Comparison of ENCODE assay signal across 28 cellular contexts in the genomic region with DNA sequence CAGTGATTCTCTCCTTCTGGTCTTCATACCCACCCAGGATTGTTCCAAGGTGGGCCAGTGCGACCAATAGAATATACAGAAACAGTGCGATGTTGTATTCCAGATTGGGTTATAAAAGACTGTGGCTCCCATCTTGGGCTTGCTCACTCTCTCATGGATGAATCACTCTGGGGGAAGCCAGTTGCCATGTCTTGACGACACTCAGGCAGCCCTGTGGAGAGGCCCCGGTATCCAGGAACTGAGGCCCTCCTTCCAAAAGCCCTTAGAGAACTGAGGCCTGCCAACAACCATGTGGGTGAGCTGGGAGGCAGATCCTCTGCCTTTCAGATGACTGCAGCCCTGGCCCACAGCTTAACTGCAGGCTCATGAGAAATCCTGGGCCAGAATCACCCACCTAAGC. TPM values are rescaled to one million over a fixed set of nuclear protein-coding genes. Genes with fewer than 3 reads are reported as not detected.
DNase-seq lines count a peak whose midpoint lies in the region; ATAC-seq and TF ChIP-seq lines count a peak whose summit lies in the region.
"Had no signal": no experiment of that assay in that cellular context is flagged by ENCODE, and none has a peak within 500 bp of the region (broad histone marks: within the 10 kb centered on the region; RNA-seq: fewer than 3 reads in every experiment).

No MANE protein-coding gene starts in this region.

- H4K8ac ChIP-seq in neuronal stem cell (ENCODE audit: low read depth, low read length): peak overlapping the region; percentile 1

- no peak overlapping the region for H3K27ac ChIP-seq in GM23248
- peak overlapping the region; percentile 74 for H3K27ac ChIP-seq in PC-3 (ENCODE audit: low read length)
- H3K27ac ChIP-seq in neuronal stem cell (replicated peaks; ENCODE audit: low read length): no peak overlapping the region
- H3K27ac ChIP-seq: BLaER1 treated with 17β-estradiol and CSF1 and Interleukin-3, amounts not matched to agents 10 nM and 100 nM; right lobe of liver; WERI-Rb-1 had no signal

- H2BK12ac ChIP-seq in neuronal stem cell (ENCODE audit: low read length): no peak overlapping the region

- H2BK120ac ChIP-seq in neuronal stem cell (ENCODE audit: low read depth, low read length): no peak overlapping the region

- H3K27ac Mint-ChIP-seq in activated CD4-positive, alpha-beta T cell treated with anti-CD3 and anti-CD28 coated beads, Interleukin-2, amount 10 ng/mL, durations not matched to agents 24 days and 14 days: no peak overlapping the region
- H3K27ac Mint-ChIP-seq: activated CD4-positive, alpha-beta T cell treated with anti-CD3 and anti-CD28 coated beads, Interleukin-2, amount 10 ng/mL, durations not matched to agents 7 days and 5 days; stimulated activated memory B cell treated with anti-CD40 and anti-IgM and Interleukin-4, amounts not matched to agents 10 μg/mL and 1 μg/mL and 100 μg/mL, for 72 hours had no signal

- H3K4me2 ChIP-seq in GM23248 (ENCODE audit: unreplicated experiment) (no peak overlapping the region), PC-3 (ENCODE audit: low read length) (no peak overlapping the region), neuronal stem cell (ENCODE audit: insufficient read depth, low read length, poor library complexity, severe bottlenecking) (no peak overlapping the region)
- H3K4me2 ChIP-seq: BLaER1 treated with 17β-estradiol and CSF1 and Interleukin-3, amounts not matched to agents 10 nM and 100 nM had no signal

- H3K4ac ChIP-seq in neuronal stem cell (ENCODE audit: low read length): no peak overlapping the region

- no peaks in the 10 kb centered on the region for H4K20me1 ChIP-seq in GM23248 (ENCODE audit: insufficient read depth)
- no peaks in the 10 kb centered on the region for H4K20me1 ChIP-seq in PC-3 (ENCODE audit: low read length)
- H4K20me1 ChIP-seq: BLaER1 treated with 17β-estradiol and CSF1 and Interleukin-3, amounts not matched to agents 10 nM and 100 nM had no signal

- H3K79me2 ChIP-seq in GM23248 (ENCODE audit: insufficient read depth) (no peaks in the 10 kb centered on the region), PC-3 (ENCODE audit: low read length) (no peaks in the 10 kb centered on the region)

- H3F3A ChIP-seq in GM23248 (ENCODE audit: insufficient read depth) (no peaks in the 10 kb centered on the region), PC-3 (ENCODE audit: low read length, unreplicated experiment) (no peaks in the 10 kb centered on the region)

- H2BK5ac ChIP-seq in neuronal stem cell (ENCODE audit: low read length): no peak overlapping the region

- TF ChIP-seq CTCF in PC-3 (conservative IDR thresholded peaks at IDR 0.05; ENCODE audit: low read depth, low read length) (no peak), epithelial cell of esophagus (IDR thresholded peaks at IDR 0.05; ENCODE audit: insufficient read depth, low read depth, low read length, missing control alignments) (no peak)

- H3K4me3 ChIP-seq in GM23248 (no peak overlapping the region), PC-3 (ENCODE audit: low read length) (no peak overlapping the region), epithelial cell of esophagus (ENCODE audit: low read length) (no peak overlapping the region), neuronal stem cell (ENCODE audit: low read length in 2 of 2) (no peak overlapping the region)
- H3K4me3 ChIP-seq: BLaER1 treated with 17β-estradiol and CSF1 and Interleukin-3, amounts not matched to agents 10 nM and 100 nM; right lobe of liver had no signal

- H3K9me2 ChIP-seq in GM23248 (ENCODE audit: insufficient read depth) (no peaks in the 10 kb centered on the region), PC-3 (replicated peaks; ENCODE audit: low read length) (no peaks in the 10 kb centered on the region)

- no peak overlapping the region for H3K4me3 Mint-ChIP-seq in activated CD4-positive, alpha-beta T cell treated with anti-CD3 and anti-CD28 coated beads, Interleukin-2, amount 10 ng/mL, durations not matched to agents 24 days and 14 days
- H3K4me3 Mint-ChIP-seq: activated CD4-positive, alpha-beta T cell treated with anti-CD3 and anti-CD28 coated beads, Interleukin-2, amount 10 ng/mL, durations not matched to agents 7 days and 5 days; neural crest cell; stimulated activated memory B cell treated with anti-CD40 and anti-IgM and Interleukin-4, amounts not matched to agents 10 μg/mL and 1 μg/mL and 100 μg/mL, for 72 hours had no signal

- H3K79me1 ChIP-seq in neuronal stem cell (ENCODE audit: low read depth, low read length): no peaks in the 10 kb centered on the region

- no peaks in the 10 kb centered on the region for H3K4me1 ChIP-seq in GM23248 (ENCODE audit: insufficient read depth)
- peaks cover 19% of the 10 kb centered on the region for H3K4me1 ChIP-seq in PC-3 (ENCODE audit: insufficient read depth, low read length)
- peaks cover 0 to 2% of the 10 kb centered on the region in 2 donors for H3K4me1 ChIP-seq in neuronal stem cell (ENCODE audit: control insufficient read depth in 2 of 2, insufficient read depth in 1 of 2, low read depth in 1 of 2, low read length in 2 of 2)
- H3K4me1 ChIP-seq: BLaER1 treated with 17β-estradiol and CSF1 and Interleukin-3, amounts not matched to agents 10 nM and 100 nM; right lobe of liver had no signal

- H3K9ac ChIP-seq in GM23248 (no peak overlapping the region), PC-3 (ENCODE audit: low read length) (0 out of 2 replicates have a peak overlapping the region, but pooled peaks have one; percentile 4), neuronal stem cell (ENCODE audit: low read depth, low read length, poor library complexity) (no peak overlapping the region)
- H3K9ac ChIP-seq: BLaER1 treated with 17β-estradiol and CSF1 and Interleukin-3, amounts not matched to agents 10 nM and 100 nM had no signal

- H2AFZ ChIP-seq in GM23248: no peak overlapping the region
- peak overlapping the region; percentile 2; the same call in 1 of the 2 replicates for H2AFZ ChIP-seq in PC-3 (ENCODE audit: low read length)
- no peak overlapping the region for H2AFZ ChIP-seq in neuronal stem cell (ENCODE audit: low read length)

- no TSS peak for BruUV-seq in PC-3 (replicated peaks; lab: Mats Ljungman, UMichigan)

- no peak overlapping the region for H2AK5ac ChIP-seq in neuronal stem cell (ENCODE audit: low read depth, low read length)

- 40 to 42% methylated on average over 4 of the region's 4 CpGs for WGBS in GM23248 (ENCODE audit: low coverage in 1 of 2, low lambda C conversion rate in 2 of 2, missing lambda C conversion rate in 2 of 2), 2 experiments
- no CpG with 5 or more reads among the region's 4 CpGs for WGBS in neuronal stem cell (ENCODE audit: extremely low coverage in 2 of 2, insufficient read length in 2 of 2, insufficient replicate concordance in 1 of 2), 2 donors

- H3K18ac ChIP-seq in neuronal stem cell (ENCODE audit: low read length): no peak overlapping the region

- no peaks in the 10 kb centered on the region for H3K27me3 Mint-ChIP-seq in activated CD4-positive, alpha-beta T cell treated with anti-CD3 and anti-CD28 coated beads, Interleukin-2, amount 10 ng/mL, durations not matched to agents 24 days and 14 days
- H3K27me3 Mint-ChIP-seq: activated CD4-positive, alpha-beta T cell treated with anti-CD3 and anti-CD28 coated beads, Interleukin-2, amount 10 ng/mL, durations not matched to agents 7 days and 5 days; stimulated activated memory B cell treated with anti-CD40 and anti-IgM and Interleukin-4, amounts not matched to agents 10 μg/mL and 1 μg/mL and 100 μg/mL, for 72 hours had no signal

- POLR2A ChIA-PET in PC-3 (lab: Charles Lee; ENCODE audit: unreplicated experiment): no interaction called here

- H3K14ac ChIP-seq in neuronal stem cell (ENCODE audit: low read length): no peak overlapping the region

- no peak overlapping the region for H2BK15ac ChIP-seq in neuronal stem cell (ENCODE audit: low read length)

- no peak overlapping the region for H4K91ac ChIP-seq in neuronal stem cell (ENCODE audit: low read depth, low read length, poor library complexity)

- H3K9me3 ChIP-seq in GM23248 (ENCODE audit: low read depth) (no peaks in the 10 kb centered on the region), PC-3 (ENCODE audit: low read length) (no peaks in the 10 kb centered on the region), neuronal stem cell (replicated peaks in 1 of 2; ENCODE audit: control insufficient read depth in 2 of 2, insufficient read depth in 1 of 2, low read depth in 1 of 2, low read length in 2 of 2) (no peaks in the 10 kb centered on the region)
- H3K9me3 ChIP-seq: right lobe of liver had no signal

- CTCF ChIA-PET in PC-3 (lab: Charles Lee): no interaction called here

- in situ Hi-C loops in GM23248 (cut with MboI): no loop called here

- H3K27me3 ChIP-seq in GM23248 (replicated peaks; ENCODE audit: insufficient read depth) (peaks cover 1% of the 10 kb centered on the region; the same call in 1 of the 2 replicates), PC-3 (ENCODE audit: low read length) (no peaks in the 10 kb centered on the region), neuronal stem cell (ENCODE audit: control insufficient read depth in 3 of 3, insufficient read depth in 3 of 3, low read depth in 1 of 3, low read length in 3 of 3) (no peaks in the 10 kb centered on the region)
- H3K27me3 ChIP-seq: BLaER1 treated with 17β-estradiol and CSF1 and Interleukin-3, amounts not matched to agents 10 nM and 100 nM; right lobe of liver had no signal

- ATAC-seq in PC-3: peak; percentile 73
- ATAC-seq: left cardiac atrium; right lobe of liver; Right ventricle myocardium inferior; stimulated activated memory B cell treated with anti-CD40 and anti-IgM and Interleukin-4, amounts not matched to agents 10 μg/mL and 1 μg/mL and 100 μg/mL, for 72 hours had no signal

- H3K4me1 Mint-ChIP-seq in activated CD4-positive, alpha-beta T cell treated with anti-CD3 and anti-CD28 coated beads, Interleukin-2, amount 10 ng/mL, durations not matched to agents 24 days and 14 days: no peaks in the 10 kb centered on the region
- H3K4me1 Mint-ChIP-seq: activated CD4-positive, alpha-beta T cell treated with anti-CD3 and anti-CD28 coated beads, Interleukin-2, amount 10 ng/mL, durations not matched to agents 7 days and 5 days; stimulated activated memory B cell treated with anti-CD40 and anti-IgM and Interleukin-4, amounts not matched to agents 10 μg/mL and 1 μg/mL and 100 μg/mL, for 72 hours had no signal

- H3K23ac ChIP-seq in neuronal stem cell (ENCODE audit: low read depth, low read length, poor library complexity): no peak overlapping the region

- intact Hi-C loops in PC-3 (cut with micrococcal nuclease): no loop called here
- intact Hi-C loops in activated CD4-positive, alpha-beta T cell treated with anti-CD3 and anti-CD28 coated beads, Interleukin-2, amount 10 ng/mL, durations not matched to agents 24 days and 14 days (cut with micrococcal nuclease): no loop called here

- no peaks in the 10 kb centered on the region for H3K9me3 Mint-ChIP-seq in activated CD4-positive, alpha-beta T cell treated with anti-CD3 and anti-CD28 coated beads, Interleukin-2, amount 10 ng/mL, durations not matched to agents 24 days and 14 days
- H3K9me3 Mint-ChIP-seq: activated CD4-positive, alpha-beta T cell treated with anti-CD3 and anti-CD28 coated beads, Interleukin-2, amount 10 ng/mL, durations not matched to agents 7 days and 5 days; neural crest cell had no signal

- DNase-seq in GM23248 (peak; percentile 13), PC-3 (peak; percentile 19), epithelial cell of esophagus (ENCODE audit: low read depth) (peak; percentile 16), neuronal stem cell (ENCODE audit: low spot score) (no peak), NCI-H187 treated with DMSO at 0.1 percent for 48 hours (lab: John Stamatoyannopoulos, UW) (no peak), NCI-H345 (lab: John Stamatoyannopoulos, UW) (no peak), NCI-H526 (lab: John Stamatoyannopoulos, UW) (no peak)
- no peak for DNase-seq in activated CD4-positive, alpha-beta T cell treated with anti-CD3 and anti-CD28 coated beads, Interleukin-2, amount 10 ng/mL, durations not matched to agents 24 days and 14 days
- DNase-seq: activated CD4-positive, alpha-beta T cell treated with anti-CD3 and anti-CD28 coated beads, Interleukin-2, amount 10 ng/mL, durations not matched to agents 7 days and 5 days; activated naive CD4-positive, alpha-beta T cell; activated T-cell treated with anti-CD3 and anti-CD28 coated beads, Interleukin-2, amount 50 U/mL, for 48 hours; amniotic stem cell; effector CD4-positive, alpha-beta T cell; head of caudate nucleus; IMR-90; left cardiac atrium; mammary epithelial cell; MM.1S; NCI-H2081; NCI-H2227 treated with DMSO at 0.1 percent for 48 hours; NCI-H774; right lobe of liver; stimulated activated CD4-positive, alpha-beta T cell treated with anti-CD3 and anti-CD28 coated beads, Interleukin-4, amount 100 ng/mL, for 4 hours; WERI-Rb-1 had no signal

- no peaks in the 10 kb centered on the region for H3K36me3 ChIP-seq in GM23248 (ENCODE audit: low read depth)
- H3K36me3 ChIP-seq in PC-3 (ENCODE audit: low read depth, low read length): no peaks in the 10 kb centered on the region
- H3K36me3 ChIP-seq in neuronal stem cell (replicated peaks in 1 of 2; ENCODE audit: control insufficient read depth in 2 of 2, insufficient read depth in 2 of 2, low read length in 2 of 2): no peaks in the 10 kb centered on the region
- H3K36me3 ChIP-seq: BLaER1 treated with 17β-estradiol and CSF1 and Interleukin-3, amounts not matched to agents 10 nM and 100 nM; right lobe of liver; WERI-Rb-1 had no signal

- H3K36me3 Mint-ChIP-seq in activated CD4-positive, alpha-beta T cell treated with anti-CD3 and anti-CD28 coated beads, Interleukin-2, amount 10 ng/mL, durations not matched to agents 24 days and 14 days (ENCODE audit: low read depth): no peaks in the 10 kb centered on the region
- H3K36me3 Mint-ChIP-seq: stimulated activated memory B cell treated with anti-CD40 and anti-IgM and Interleukin-4, amounts not matched to agents 10 μg/mL and 1 μg/mL and 100 μg/mL, for 72 hours had no signal

RNA-seq across cellular contexts. Expression of gene SH3GL3, which starts 57.2 kb away (rescaled TPM):
- total RNA-seq in GM23248 (2014; rRNA removed; shearing (Covaris generic)): not detected in 2 replicates
- polyA plus RNA-seq in GM23248 (2016; fragmentation: Nextera tagmentation; extraction: Ambion mirVana): 0.27 and 0.28 TPM in 2 replicates
- 1.7 and 3.6 TPM in 2 replicates for total RNA-seq in PC-3 (2014; rRNA removed)
- polyA plus RNA-seq in neuronal stem cell (2013, experiment 1 of 2): 3.1 TPM
- polyA plus RNA-seq in neuronal stem cell (2013, experiment 2 of 2): 3.0 TPM
- not detected in 2 replicates for total RNA-seq in activated CD4-positive, alpha-beta T cell treated with anti-CD3 and anti-CD28 coated beads, Interleukin-2, amount 10 ng/mL, durations not matched to agents 24 days and 14 days
- total RNA-seq: activated CD4-positive, alpha-beta T cell treated with anti-CD3 and anti-CD28 coated beads, Interleukin-2, amount 10 ng/mL, durations not matched to agents 7 days and 5 days; IMR-90; right lobe of liver; Right ventricle myocardium inferior had no signal
- polyA plus RNA-seq: IMR-90 had no signal

Comparison
In these comparisons a context has a peak if more than half of its experiments do, and no peak if none do; other contexts are left out.
1. DNase-seq: peak in GM23248 (single experiment), PC-3 (single experiment) and epithelial cell of esophagus (single experiment); none in neuronal stem cell (single experiment), activated CD4-positive, alpha-beta T cell treated with anti-CD3 and anti-CD28 coated beads, Interleukin-2, amount 10 ng/mL, durations not matched to agents 24 days and 14 days (single experiment), NCI-H187 treated with DMSO at 0.1 percent for 48 hours (single experiment), NCI-H345 (single experiment) and NCI-H526 (0 of 2).